In genomic region chr12:48119078-48119833, GRCh38 we compare ENCODE assay signal across 8 cellular contexts. TPM values are rescaled to one million over a fixed set of nuclear protein-coding genes. Genes with fewer than 3 reads are reported as not detected.
DNase-seq lines count a peak whose midpoint lies in the region; ATAC-seq and TF ChIP-seq lines count a peak whose summit lies in the region.

TSS of gene PFKM (plus strand) at chr12:48119364. CDS start at chr12:48122775, 3,411 bp downstream.

- H3K4me1 ChIP-seq in GM23338 (ENCODE audit: insufficient read depth): peaks cover 14% of the 10 kb centered on the region

- peak within 1 kb of the TSS; percentile 80; the same call in 1 of the 2 replicates for H2AFZ ChIP-seq in GM23338

- TF ChIP-seq CTCF in GM23338 (conservative IDR thresholded peaks at IDR 0.05; ENCODE audit: low read depth in 2 of 2) (no peak), LNCaP clone FGC (IDR thresholded peaks at IDR 0.05; ENCODE audit: control insufficient read depth, extremely low read depth, insufficient read depth) (no peak), fibroblast of the aortic adventitia (IDR thresholded peaks at IDR 0.05; ENCODE audit: insufficient read depth, low read length) (no peak), nephron progenitor cell (IDR thresholded peaks at IDR 0.05) (no peak)

- H3K36me3 Mint-ChIP-seq in GM23338 (ENCODE audit: low read depth): peaks cover 8% of the 10 kb centered on the region
- peaks cover 23% of the 10 kb centered on the region for H3K36me3 Mint-ChIP-seq in nephron progenitor cell (ENCODE audit: low read depth)

- peaks cover 23% of the 10 kb centered on the region for H3K79me2 ChIP-seq in GM23338 (replicated peaks; ENCODE audit: insufficient read depth)

- ATAC-seq in GM23338: peak; percentile 97

- TF ChIP-seq POLR2A in Raji (IDR thresholded peaks at IDR 0.05; ENCODE audit: insufficient read depth, low read depth, low read length): peak; percentile 64

- H3F3A ChIP-seq in GM23338 (replicated peaks; ENCODE audit: low read depth): no peaks in the 10 kb centered on the region

- no peaks in the 10 kb centered on the region for H3K9me2 ChIP-seq in GM23338 (ENCODE audit: insufficient read depth)

- peaks cover 14% of the 10 kb centered on the region; the same call in 1 of the 2 replicates for H3K36me3 ChIP-seq in GM23338 (ENCODE audit: insufficient read depth)

- peak within 1 kb of the TSS; percentile 91 for H3K4me3 Mint-ChIP-seq in GM23338
- peak within 1 kb of the TSS; percentile 97 for H3K4me3 Mint-ChIP-seq in nephron progenitor cell

- H3K27ac ChIP-seq in GM23338 (ENCODE audit: low read depth): peak within 1 kb of the TSS; percentile 93

- peak; percentile 95 for DNase-seq in Daoy (ENCODE audit: low read depth)
- DNase-seq in GM23338 (ENCODE audit: low spot score): peak; percentile 98
- DNase-seq in LNCaP clone FGC (ENCODE audit: low read depth): peak; percentile 90
- DNase-seq in activated T-helper 9 cell treated with anti-CD3 and anti-CD28 coated beads, Interleukin-2, amount 50 U/mL, for 16 hours (ENCODE audit: low read depth): peak; percentile 42
- DNase-seq in fibroblast of the aortic adventitia (ENCODE audit: low read depth): peak; percentile 90
- peak; percentile 81 for DNase-seq in nephron progenitor cell
- DNase-seq in stromal cell of bone marrow (ENCODE audit: low read depth): peak; percentile 85

- H3K27ac Mint-ChIP-seq in GM23338 (peak within 1 kb of the TSS; percentile 95), nephron progenitor cell (peak within 1 kb of the TSS; percentile 96)

- no peaks in the 10 kb centered on the region for H3K27me3 ChIP-seq in GM23338 (ENCODE audit: insufficient read depth)

- H3K4me3 ChIP-seq in GM23338 (peak within 1 kb of the TSS; percentile 90), LNCaP clone FGC (ENCODE audit: low read depth, low read length) (peak within 1 kb of the TSS; percentile 79), fibroblast of the aortic adventitia (ENCODE audit: low read depth, low read length) (peak within 1 kb of the TSS; percentile 96)

- peaks cover 8% of the 10 kb centered on the region; the same call in 1 of the 2 replicates for H4K20me1 ChIP-seq in GM23338 (replicated peaks; ENCODE audit: insufficient read depth)

- H3K4me1 Mint-ChIP-seq in GM23338: peaks cover 15% of the 10 kb centered on the region
- H3K4me1 Mint-ChIP-seq in nephron progenitor cell: peaks cover 46% of the 10 kb centered on the region

- H3K9me3 Mint-ChIP-seq in GM23338 (peaks cover 8% of the 10 kb centered on the region; the same call in 2 of the 3 replicates), nephron progenitor cell (peaks cover 4% of the 10 kb centered on the region)

- H3K4me2 ChIP-seq in GM23338: peak within 1 kb of the TSS; percentile 90

- peaks cover 9% of the 10 kb centered on the region for H3K27me3 Mint-ChIP-seq in GM23338 (ENCODE audit: insufficient read depth, low read depth, poor library complexity)
- peaks cover 8% of the 10 kb centered on the region for H3K27me3 Mint-ChIP-seq in nephron progenitor cell (ENCODE audit: low read depth, poor library complexity)

TF ChIP-seq in GM23338, 12 proteins besides CTCF, POLR2A, EP300 and RAD21 (continues in another document):
- no peak for TF ChIP-seq STAT1 (IDR thresholded peaks at IDR 0.05; ENCODE audit: unreplicated experiment)
- no peak for TF ChIP-seq EZH2 (IDR thresholded peaks at IDR 0.05; ENCODE audit: low read depth, unreplicated experiment)
- TF ChIP-seq CREB1 (CRISPR knock-in tag; IDR thresholded peaks at IDR 0.05; ENCODE audit: low read depth): 0 out of 2 replicates have a peak, but pooled peaks have one; percentile 4
- TF ChIP-seq REST (IDR thresholded peaks at IDR 0.05; ENCODE audit: unreplicated experiment): no peak
- no peak for TF ChIP-seq ZNF114 (CRISPR knock-in tag; IDR thresholded peaks at IDR 0.05)
- TF ChIP-seq EZH2phosphoT487 (IDR thresholded peaks at IDR 0.05; ENCODE audit: unreplicated experiment): no peak
- no peak for TF ChIP-seq ZNF462 (CRISPR knock-in tag; IDR thresholded peaks at IDR 0.05)
- TF ChIP-seq NANOG (IDR thresholded peaks at IDR 0.05; ENCODE audit: borderline replicate concordance): peak; percentile 50

RNA-seq across cellular contexts. Expression of gene PFKM, which starts in this region (rescaled TPM):
- total RNA-seq in Daoy (2014; rRNA removed; shearing (Covaris generic)): 47.9 and 48.2 TPM in 2 replicates
- 78.6 and 82.5 TPM in 2 replicates for total RNA-seq in GM23338 (2014; rRNA removed; shearing (Covaris generic))
- 47.2 and 52.4 TPM in 2 replicates for polyA plus RNA-seq in GM23338 (2016; fragmentation: Nextera tagmentation; extraction: Ambion mirVana)
- 50.5 and 93.8 TPM in 2 replicates for total RNA-seq in fibroblast of the aortic adventitia (ENCODE audit: low replicate concordance)

Comparison
In these comparisons a context has a peak if more than half of its experiments do, and no peak if none do; other contexts are left out.
1. Peak in every context shown above with its lines: DNase-seq, ATAC-seq, H3K4me3 ChIP-seq and H3K27ac ChIP-seq.
2. DNase-seq: peak in every context shown above with its lines; median percentile 98 in GM23338; 95 in Daoy; 90 in LNCaP clone FGC; 90 in fibroblast of the aortic adventitia; 85 in stromal cell of bone marrow; 81 in nephron progenitor cell; 42 in activated T-helper 9 cell treated with anti-CD3 and anti-CD28 coated beads, Interleukin-2, amount 50 U/mL, for 16 hours.